In genomic region chr12:48080821-48081220, GRCh38 we compare ENCODE assay signal across 6 cellular contexts.
"Had no signal": no experiment of that assay in that cellular context is flagged by ENCODE, and none has a peak within 500 bp of the region (broad histone marks: within the 10 kb centered on the region; RNA-seq: fewer than 3 reads in every experiment).

No MANE protein-coding gene starts in this region.

- H3K4me3 ChIP-seq: K562 had no signal

- H3K9me3 Mint-ChIP-seq: IgD-negative memory B cell had no signal

- H3K27ac ChIP-seq: HL-60 had no signal

- H3K27ac Mint-ChIP-seq: IgD-negative memory B cell had no signal

- ATAC-seq: HepG2, K562 had no signal

- H3K4me3 Mint-ChIP-seq: IgD-negative memory B cell had no signal

- DNase-seq: KBM-7, KG1 had no signal

- H3K27me3 Mint-ChIP-seq: IgD-negative memory B cell had no signal
